9 cellular contexts compared by ENCODE assay signal in genomic region chr14:100108840-100109593, GRCh38. TPM values are rescaled to one million over a fixed set of nuclear protein-coding genes. Genes with fewer than 3 reads are reported as not detected.
DNase-seq lines count a peak whose midpoint lies in the region; ATAC-seq and TF ChIP-seq lines count a peak whose summit lies in the region.
"Had no signal": no experiment of that assay in that cellular context is flagged by ENCODE, and none has a peak within 500 bp of the region (broad histone marks: within the 10 kb centered on the region; RNA-seq: fewer than 3 reads in every experiment).

No MANE protein-coding gene starts in this region.

- dilution Hi-C loops in mammary epithelial cell (cut with HindIII; ENCODE audit: low sequenced_read_pairs): no loop called here

- no peak overlapping the region for H3K4me2 ChIP-seq in mammary epithelial cell (ENCODE audit: insufficient read depth, low read depth, low read length)

- H3K27me3 Mint-ChIP-seq in MCF 10A (ENCODE audit: insufficient read depth, unreplicated experiment) (no peaks in the 10 kb centered on the region), memory B cell (no peaks in the 10 kb centered on the region)

- no peaks in the 10 kb centered on the region for H3K36me3 Mint-ChIP-seq in MCF 10A (ENCODE audit: insufficient read depth, unreplicated experiment)
- peaks cover 26% of the 10 kb centered on the region for H3K36me3 Mint-ChIP-seq in memory B cell

- H3K9me3 ChIP-seq in mammary epithelial cell (replicated peaks; ENCODE audit: insufficient read depth, low read length): no peaks in the 10 kb centered on the region
- H3K9me3 ChIP-seq in upper lobe of right lung: no peaks in the 10 kb centered on the region

- H3K4me1 ChIP-seq in mammary epithelial cell (ENCODE audit: insufficient read depth, low read length) (peaks cover 27% of the 10 kb centered on the region), upper lobe of right lung (peaks cover 44% of the 10 kb centered on the region)

- intact Hi-C loops in MCF 10A (cut with micrococcal nuclease) (loop anchor here (1.0 to 2.0 kb wide), 5 partner anchors 33 to 127 kb away; no protein-coding TSS in a partner anchor), mammary epithelial cell (cut with micrococcal nuclease) (loop anchor here (1.0 to 5.0 kb wide), 5 partner anchors 33 to 127 kb away; no protein-coding TSS in a partner anchor), upper lobe of right lung (cut with DNase I) (loop anchor here (10.0 kb wide), 1 partner anchor 124 kb away; no protein-coding TSS in a partner anchor)

- TF ChIP-seq CTCF in MCF 10A (IDR thresholded peaks at IDR 0.05; ENCODE audit: unreplicated experiment) (no peak), mammary epithelial cell (conservative IDR thresholded peaks at IDR 0.05 in 1 of 2, IDR thresholded peaks at IDR 0.05 in 1 of 2; ENCODE audit: extremely low read depth in 1 of 2, insufficient read depth in 1 of 2, low read depth in 1 of 2, low read length in 2 of 2) (no peak), upper lobe of right lung (IDR thresholded peaks at IDR 0.05) (no peak)

- POLR2A ChIA-PET in MCF 10A (lab: Yijun Ruan, JAX): interaction anchor here (0.6 to 3.0 kb wide), 12 partner anchors 9 to 122 kb away, joined by 3 to 21 read pairs (median 4); no protein-coding TSS in a partner anchor

- DNase-seq in MCF 10A (ENCODE audit: unreplicated experiment) (no peak), mammary epithelial cell (no peak), caudate nucleus (lab: John Stamatoyannopoulos, UW) (no peak), memory B cell (ENCODE audit: low spot score in 2 of 2) (no peak), upper lobe of right lung (no peak), NCI-H774 (lab: John Stamatoyannopoulos, UW) (no peak), cerebellum (ENCODE audit: low spot score) (no peak)

- H3K27me3 ChIP-seq in mammary epithelial cell (ENCODE audit: insufficient read depth, low read length) (no peaks in the 10 kb centered on the region), upper lobe of right lung (no peaks in the 10 kb centered on the region)

- BruUV-seq in MCF 10A (replicated peaks; lab: Mats Ljungman, UMichigan): no TSS peak
- BruUV-seq in mammary epithelial cell (replicated peaks; lab: Mats Ljungman, UMichigan): no TSS peak

- no peak overlapping the region for H2AFZ ChIP-seq in mammary epithelial cell (ENCODE audit: low read depth, low read length)

- in situ Hi-C loops in mammary epithelial cell (cut with MboI; ENCODE audit: low sequenced_read_pairs in 2 of 2): loop anchor here in 1 of 2 donors (5.0 kb wide), 1 partner anchor 37 kb away; no protein-coding TSS in a partner anchor

- H3K27ac Mint-ChIP-seq in MCF 10A (ENCODE audit: low read depth, unreplicated experiment) (peak overlapping the region; percentile 70), memory B cell (peak overlapping the region; percentile 74)
- H3K27ac Mint-ChIP-seq: HFFc6 had no signal

- H3K79me2 ChIP-seq in mammary epithelial cell (ENCODE audit: insufficient read depth, low read length): peaks cover 5% of the 10 kb centered on the region

- CTCF ChIA-PET in MCF 10A (lab: Yijun Ruan, JAX): interaction anchor here (0.6 to 10.9 kb wide), 32 partner anchors 9 to 1554 kb away, joined by 3 to 188 read pairs (median 5); no protein-coding TSS in a partner anchor
- CTCF ChIA-PET in mammary epithelial cell (lab: Charles Lee; ENCODE audit: low non-redundant PET): interaction anchor here (1.5 kb wide), 1 partner anchor 84 kb away, joined by 3 read pairs; no protein-coding TSS in a partner anchor

- H3K4me3 Mint-ChIP-seq in MCF 10A (ENCODE audit: unreplicated experiment) (no peak overlapping the region), memory B cell (no peak overlapping the region)
- H3K4me3 Mint-ChIP-seq: HFFc6 had no signal

- H3K9ac ChIP-seq in mammary epithelial cell (ENCODE audit: insufficient read depth, low read length): no peak overlapping the region

- 91% methylated on average over 7 of the region's 10 CpGs for WGBS in mammary epithelial cell (ENCODE audit: low coverage, missing lambda C conversion rate)

- no peak overlapping the region for H3K27ac ChIP-seq in mammary epithelial cell (ENCODE audit: insufficient read depth, low read depth, low read length)
- H3K27ac ChIP-seq in caudate nucleus (ENCODE audit: low read depth, low read length): peak overlapping the region; percentile 48
- peak overlapping the region; percentile 72 for H3K27ac ChIP-seq in upper lobe of right lung

- H3K4me1 Mint-ChIP-seq in MCF 10A (ENCODE audit: insufficient read depth, unreplicated experiment): peaks cover 34% of the 10 kb centered on the region
- peaks cover 44% of the 10 kb centered on the region for H3K4me1 Mint-ChIP-seq in memory B cell

- H4K20me1 ChIP-seq in mammary epithelial cell (ENCODE audit: insufficient read depth, low read length): no peaks in the 10 kb centered on the region

- H3K9me3 Mint-ChIP-seq in MCF 10A (ENCODE audit: unreplicated experiment) (no peaks in the 10 kb centered on the region), memory B cell (no peaks in the 10 kb centered on the region)
- H3K9me3 Mint-ChIP-seq: HFFc6 had no signal

- no peak for ATAC-seq in memory B cell (ENCODE audit: low read depth)
- ATAC-seq in upper lobe of right lung: no peak
- ATAC-seq in GM18870 (IDR thresholded peaks at IDR 0.05; ENCODE audit: unreplicated experiment): no peak

- H3K36me3 ChIP-seq in mammary epithelial cell (ENCODE audit: insufficient read depth, low read length) (no peaks in the 10 kb centered on the region), upper lobe of right lung (peaks cover 9% of the 10 kb centered on the region)

- H3K4me3 ChIP-seq in mammary epithelial cell (replicated peaks in 1 of 3; ENCODE audit: insufficient read depth in 1 of 3, low read depth in 2 of 3, low read length in 3 of 3) (no peak overlapping the region), upper lobe of right lung (no peak overlapping the region)

RNA-seq across cellular contexts. Expression of gene EVL, which starts 43.8 kb away (rescaled TPM):
- total RNA-seq in MCF 10A (2022): 52.5 and 55.4 TPM in 2 replicates
- total RNA-seq in mammary epithelial cell: 10 to 100 TPM; 11.8 to 38.9 TPM
- polyA plus RNA-seq in mammary epithelial cell: 20.4 TPM
- polyA minus RNA-seq in mammary epithelial cell: 31.2 TPM
- 206 TPM for total RNA-seq in upper lobe of right lung
- total RNA-seq in cerebellum: 120 TPM

RNA-seq across cellular contexts. Expression of gene DEGS2, which starts 50.4 kb away (rescaled TPM):
- 0.07 and 0.39 TPM in 2 replicates for total RNA-seq in MCF 10A (2022)
- under 1 TPM; 0.17 to 0.87 TPM for total RNA-seq in mammary epithelial cell
- polyA plus RNA-seq in mammary epithelial cell: 0.36 TPM
- polyA minus RNA-seq in mammary epithelial cell: not detected
- 1.7 TPM for total RNA-seq in upper lobe of right lung
- total RNA-seq in cerebellum: 2.0 TPM
- total RNA-seq: HFFc6 had no signal
